ENCODE assay signal across 1 cellular context in the genomic region with DNA sequence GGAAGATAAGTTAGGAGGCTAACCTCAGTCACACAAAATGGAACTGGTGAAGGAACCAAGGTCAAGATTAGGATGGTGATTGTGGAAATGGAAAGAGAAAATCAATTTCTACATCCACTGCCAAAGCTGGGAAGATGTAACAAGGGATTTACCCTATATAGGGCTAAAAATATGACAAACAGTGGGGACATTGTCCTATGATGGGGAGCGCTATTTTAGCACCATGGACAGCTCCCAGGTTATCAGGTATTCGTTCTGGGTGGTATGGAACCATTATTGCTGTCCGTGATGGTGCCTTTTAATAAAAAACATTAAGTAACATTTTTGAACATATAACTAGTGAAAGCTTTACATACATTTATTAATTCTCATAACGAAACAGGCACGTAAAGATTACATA.
TF ChIP-seq lines count a peak whose summit lies in the region.

No MANE protein-coding gene starts in this region.

TF ChIP-seq in HepG2, 621 proteins besides CTCF, POLR2A, EP300 and RAD21 (continued from another document and continues in another):
- TF ChIP-seq, protein P1, sequence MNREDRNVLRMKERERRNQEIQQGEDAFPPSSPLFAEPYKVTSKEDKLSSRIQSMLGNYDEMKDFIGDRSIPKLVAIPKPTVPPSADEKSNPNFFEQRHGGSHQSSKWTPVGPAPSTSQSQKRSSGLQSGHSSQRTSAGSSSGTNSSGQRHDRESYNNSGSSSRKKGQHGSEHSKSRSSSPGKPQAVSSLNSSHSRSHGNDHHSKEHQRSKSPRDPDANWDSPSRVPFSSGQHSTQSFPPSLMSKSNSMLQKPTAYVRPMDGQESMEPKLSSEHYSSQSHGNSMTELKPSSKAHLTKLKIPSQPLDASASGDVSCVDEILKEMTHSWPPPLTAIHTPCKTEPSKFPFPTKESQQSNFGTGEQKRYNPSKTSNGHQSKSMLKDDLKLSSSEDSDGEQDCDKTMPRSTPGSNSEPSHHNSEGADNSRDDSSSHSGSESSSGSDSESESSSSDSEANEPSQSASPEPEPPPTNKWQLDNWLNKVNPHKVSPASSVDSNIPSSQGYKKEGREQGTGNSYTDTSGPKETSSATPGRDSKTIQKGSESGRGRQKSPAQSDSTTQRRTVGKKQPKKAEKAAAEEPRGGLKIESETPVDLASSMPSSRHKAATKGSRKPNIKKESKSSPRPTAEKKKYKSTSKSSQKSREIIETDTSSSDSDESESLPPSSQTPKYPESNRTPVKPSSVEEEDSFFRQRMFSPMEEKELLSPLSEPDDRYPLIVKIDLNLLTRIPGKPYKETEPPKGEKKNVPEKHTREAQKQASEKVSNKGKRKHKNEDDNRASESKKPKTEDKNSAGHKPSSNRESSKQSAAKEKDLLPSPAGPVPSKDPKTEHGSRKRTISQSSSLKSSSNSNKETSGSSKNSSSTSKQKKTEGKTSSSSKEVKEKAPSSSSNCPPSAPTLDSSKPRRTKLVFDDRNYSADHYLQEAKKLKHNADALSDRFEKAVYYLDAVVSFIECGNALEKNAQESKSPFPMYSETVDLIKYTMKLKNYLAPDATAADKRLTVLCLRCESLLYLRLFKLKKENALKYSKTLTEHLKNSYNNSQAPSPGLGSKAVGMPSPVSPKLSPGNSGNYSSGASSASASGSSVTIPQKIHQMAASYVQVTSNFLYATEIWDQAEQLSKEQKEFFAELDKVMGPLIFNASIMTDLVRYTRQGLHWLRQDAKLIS (CRISPR knock-in tag; IDR thresholded peaks at IDR 0.05): no peak
- TF ChIP-seq HOXA7 (CRISPR knock-in tag; IDR thresholded peaks at IDR 0.05) (no peak), ZNF766 (CRISPR knock-in tag; IDR thresholded peaks at IDR 0.05; ENCODE audit: borderline replicate concordance) (0 out of 2 replicates have a peak, but pooled peaks have one; percentile 47), HNRNPH1 (optimal IDR thresholded peaks at IDR 0.05; ENCODE audit: low read depth, low read length) (no peak), TCF12 (IDR thresholded peaks at IDR 0.05) (no peak), TCF12 (CRISPR knock-in tag; IDR thresholded peaks at IDR 0.05) (no peak), ZNF598 (CRISPR knock-in tag; IDR thresholded peaks at IDR 0.05; ENCODE audit: borderline replicate concordance) (no peak), ISL2 (CRISPR knock-in tag; IDR thresholded peaks at IDR 0.05) (no peak), ZNF703 (CRISPR knock-in tag; IDR thresholded peaks at IDR 0.05; ENCODE audit: borderline replicate concordance) (no peak), NCOA2 (CRISPR knock-in tag; IDR thresholded peaks at IDR 0.05) (no peak), ZNF776 (CRISPR knock-in tag; IDR thresholded peaks at IDR 0.05) (no peak), KMT2B (CRISPR knock-in tag; IDR thresholded peaks at IDR 0.05) (0 out of 2 replicates have a peak, but pooled peaks have one; percentile 21), ZNF382 (CRISPR knock-in tag; IDR thresholded peaks at IDR 0.05; ENCODE audit: borderline replicate concordance) (no peak), JUND (CRISPR knock-in tag; IDR thresholded peaks at IDR 0.05) (no peak), WIZ (CRISPR knock-in tag; IDR thresholded peaks at IDR 0.05) (no peak), AGO2 (optimal IDR thresholded peaks at IDR 0.05; ENCODE audit: low read depth, low read length) (no peak), ZBTB3 (CRISPR knock-in tag; IDR thresholded peaks at IDR 0.05; ENCODE audit: borderline replicate concordance, low read depth) (no peak), ZNF326 (CRISPR knock-in tag; IDR thresholded peaks at IDR 0.05; ENCODE audit: borderline replicate concordance) (no peak), ZNF496 (CRISPR knock-in tag; IDR thresholded peaks at IDR 0.05; ENCODE audit: insufficient replicate concordance) (no peak), YEATS2 (CRISPR knock-in tag; IDR thresholded peaks at IDR 0.05; ENCODE audit: borderline replicate concordance) (no peak)
- TF ChIP-seq, protein P2, sequence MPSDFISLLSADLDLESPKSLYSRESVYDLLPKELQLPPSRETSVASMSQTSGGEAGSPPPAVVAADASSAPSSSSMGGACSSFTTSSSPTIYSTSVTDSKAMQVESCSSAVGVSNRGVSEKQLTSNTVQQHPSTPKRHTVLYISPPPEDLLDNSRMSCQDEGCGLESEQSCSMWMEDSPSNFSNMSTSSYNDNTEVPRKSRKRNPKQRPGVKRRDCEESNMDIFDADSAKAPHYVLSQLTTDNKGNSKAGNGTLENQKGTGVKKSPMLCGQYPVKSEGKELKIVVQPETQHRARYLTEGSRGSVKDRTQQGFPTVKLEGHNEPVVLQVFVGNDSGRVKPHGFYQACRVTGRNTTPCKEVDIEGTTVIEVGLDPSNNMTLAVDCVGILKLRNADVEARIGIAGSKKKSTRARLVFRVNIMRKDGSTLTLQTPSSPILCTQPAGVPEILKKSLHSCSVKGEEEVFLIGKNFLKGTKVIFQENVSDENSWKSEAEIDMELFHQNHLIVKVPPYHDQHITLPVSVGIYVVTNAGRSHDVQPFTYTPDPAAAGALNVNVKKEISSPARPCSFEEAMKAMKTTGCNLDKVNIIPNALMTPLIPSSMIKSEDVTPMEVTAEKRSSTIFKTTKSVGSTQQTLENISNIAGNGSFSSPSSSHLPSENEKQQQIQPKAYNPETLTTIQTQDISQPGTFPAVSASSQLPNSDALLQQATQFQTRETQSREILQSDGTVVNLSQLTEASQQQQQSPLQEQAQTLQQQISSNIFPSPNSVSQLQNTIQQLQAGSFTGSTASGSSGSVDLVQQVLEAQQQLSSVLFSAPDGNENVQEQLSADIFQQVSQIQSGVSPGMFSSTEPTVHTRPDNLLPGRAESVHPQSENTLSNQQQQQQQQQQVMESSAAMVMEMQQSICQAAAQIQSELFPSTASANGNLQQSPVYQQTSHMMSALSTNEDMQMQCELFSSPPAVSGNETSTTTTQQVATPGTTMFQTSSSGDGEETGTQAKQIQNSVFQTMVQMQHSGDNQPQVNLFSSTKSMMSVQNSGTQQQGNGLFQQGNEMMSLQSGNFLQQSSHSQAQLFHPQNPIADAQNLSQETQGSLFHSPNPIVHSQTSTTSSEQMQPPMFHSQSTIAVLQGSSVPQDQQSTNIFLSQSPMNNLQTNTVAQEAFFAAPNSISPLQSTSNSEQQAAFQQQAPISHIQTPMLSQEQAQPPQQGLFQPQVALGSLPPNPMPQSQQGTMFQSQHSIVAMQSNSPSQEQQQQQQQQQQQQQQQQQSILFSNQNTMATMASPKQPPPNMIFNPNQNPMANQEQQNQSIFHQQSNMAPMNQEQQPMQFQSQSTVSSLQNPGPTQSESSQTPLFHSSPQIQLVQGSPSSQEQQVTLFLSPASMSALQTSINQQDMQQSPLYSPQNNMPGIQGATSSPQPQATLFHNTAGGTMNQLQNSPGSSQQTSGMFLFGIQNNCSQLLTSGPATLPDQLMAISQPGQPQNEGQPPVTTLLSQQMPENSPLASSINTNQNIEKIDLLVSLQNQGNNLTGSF (CRISPR knock-in tag; IDR thresholded peaks at IDR 0.05): no peak
- TF ChIP-seq, protein P3, sequence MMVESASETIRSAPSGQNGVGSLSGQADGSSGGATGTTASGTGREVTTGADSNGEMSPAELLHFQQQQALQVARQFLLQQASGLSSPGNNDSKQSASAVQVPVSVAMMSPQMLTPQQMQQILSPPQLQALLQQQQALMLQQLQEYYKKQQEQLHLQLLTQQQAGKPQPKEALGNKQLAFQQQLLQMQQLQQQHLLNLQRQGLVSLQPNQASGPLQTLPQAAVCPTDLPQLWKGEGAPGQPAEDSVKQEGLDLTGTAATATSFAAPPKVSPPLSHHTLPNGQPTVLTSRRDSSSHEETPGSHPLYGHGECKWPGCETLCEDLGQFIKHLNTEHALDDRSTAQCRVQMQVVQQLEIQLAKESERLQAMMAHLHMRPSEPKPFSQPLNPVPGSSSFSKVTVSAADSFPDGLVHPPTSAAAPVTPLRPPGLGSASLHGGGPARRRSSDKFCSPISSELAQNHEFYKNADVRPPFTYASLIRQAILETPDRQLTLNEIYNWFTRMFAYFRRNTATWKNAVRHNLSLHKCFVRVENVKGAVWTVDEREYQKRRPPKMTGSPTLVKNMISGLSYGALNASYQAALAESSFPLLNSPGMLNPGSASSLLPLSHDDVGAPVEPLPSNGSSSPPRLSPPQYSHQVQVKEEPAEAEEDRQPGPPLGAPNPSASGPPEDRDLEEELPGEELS (CRISPR knock-in tag; IDR thresholded peaks at IDR 0.05): no peak
- TF ChIP-seq, protein P4, sequence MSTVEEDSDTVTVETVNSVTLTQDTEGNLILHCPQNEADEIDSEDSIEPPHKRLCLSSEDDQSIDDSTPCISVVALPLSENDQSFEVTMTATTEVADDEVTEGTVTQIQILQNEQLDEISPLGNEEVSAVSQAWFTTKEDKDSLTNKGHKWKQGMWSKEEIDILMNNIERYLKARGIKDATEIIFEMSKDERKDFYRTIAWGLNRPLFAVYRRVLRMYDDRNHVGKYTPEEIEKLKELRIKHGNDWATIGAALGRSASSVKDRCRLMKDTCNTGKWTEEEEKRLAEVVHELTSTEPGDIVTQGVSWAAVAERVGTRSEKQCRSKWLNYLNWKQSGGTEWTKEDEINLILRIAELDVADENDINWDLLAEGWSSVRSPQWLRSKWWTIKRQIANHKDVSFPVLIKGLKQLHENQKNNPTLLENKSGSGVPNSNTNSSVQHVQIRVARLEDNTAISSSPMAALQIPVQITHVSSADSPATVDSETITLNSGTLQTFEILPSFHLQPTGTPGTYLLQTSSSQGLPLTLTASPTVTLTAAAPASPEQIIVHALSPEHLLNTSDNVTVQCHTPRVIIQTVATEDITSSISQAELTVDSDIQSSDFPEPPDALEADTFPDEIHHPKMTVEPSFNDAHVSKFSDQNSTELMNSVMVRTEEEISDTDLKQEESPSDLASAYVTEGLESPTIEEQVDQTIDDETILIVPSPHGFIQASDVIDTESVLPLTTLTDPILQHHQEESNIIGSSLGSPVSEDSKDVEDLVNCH (CRISPR knock-in tag; IDR thresholded peaks at IDR 0.05): no peak
- TF ChIP-seq, protein P5, sequence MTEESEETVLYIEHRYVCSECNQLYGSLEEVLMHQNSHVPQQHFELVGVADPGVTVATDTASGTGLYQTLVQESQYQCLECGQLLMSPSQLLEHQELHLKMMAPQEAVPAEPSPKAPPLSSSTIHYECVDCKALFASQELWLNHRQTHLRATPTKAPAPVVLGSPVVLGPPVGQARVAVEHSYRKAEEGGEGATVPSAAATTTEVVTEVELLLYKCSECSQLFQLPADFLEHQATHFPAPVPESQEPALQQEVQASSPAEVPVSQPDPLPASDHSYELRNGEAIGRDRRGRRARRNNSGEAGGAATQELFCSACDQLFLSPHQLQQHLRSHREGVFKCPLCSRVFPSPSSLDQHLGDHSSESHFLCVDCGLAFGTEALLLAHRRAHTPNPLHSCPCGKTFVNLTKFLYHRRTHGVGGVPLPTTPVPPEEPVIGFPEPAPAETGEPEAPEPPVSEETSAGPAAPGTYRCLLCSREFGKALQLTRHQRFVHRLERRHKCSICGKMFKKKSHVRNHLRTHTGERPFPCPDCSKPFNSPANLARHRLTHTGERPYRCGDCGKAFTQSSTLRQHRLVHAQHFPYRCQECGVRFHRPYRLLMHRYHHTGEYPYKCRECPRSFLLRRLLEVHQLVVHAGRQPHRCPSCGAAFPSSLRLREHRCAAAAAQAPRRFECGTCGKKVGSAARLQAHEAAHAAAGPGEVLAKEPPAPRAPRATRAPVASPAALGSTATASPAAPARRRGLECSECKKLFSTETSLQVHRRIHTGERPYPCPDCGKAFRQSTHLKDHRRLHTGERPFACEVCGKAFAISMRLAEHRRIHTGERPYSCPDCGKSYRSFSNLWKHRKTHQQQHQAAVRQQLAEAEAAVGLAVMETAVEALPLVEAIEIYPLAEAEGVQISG (CRISPR knock-in tag; IDR thresholded peaks at IDR 0.05): no peak
- TF ChIP-seq, protein P6, sequence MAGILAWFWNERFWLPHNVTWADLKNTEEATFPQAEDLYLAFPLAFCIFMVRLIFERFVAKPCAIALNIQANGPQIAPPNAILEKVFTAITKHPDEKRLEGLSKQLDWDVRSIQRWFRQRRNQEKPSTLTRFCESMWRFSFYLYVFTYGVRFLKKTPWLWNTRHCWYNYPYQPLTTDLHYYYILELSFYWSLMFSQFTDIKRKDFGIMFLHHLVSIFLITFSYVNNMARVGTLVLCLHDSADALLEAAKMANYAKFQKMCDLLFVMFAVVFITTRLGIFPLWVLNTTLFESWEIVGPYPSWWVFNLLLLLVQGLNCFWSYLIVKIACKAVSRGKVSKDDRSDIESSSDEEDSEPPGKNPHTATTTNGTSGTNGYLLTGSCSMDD (CRISPR knock-in tag; IDR thresholded peaks at IDR 0.05): no peak
- TF ChIP-seq, protein P7, sequence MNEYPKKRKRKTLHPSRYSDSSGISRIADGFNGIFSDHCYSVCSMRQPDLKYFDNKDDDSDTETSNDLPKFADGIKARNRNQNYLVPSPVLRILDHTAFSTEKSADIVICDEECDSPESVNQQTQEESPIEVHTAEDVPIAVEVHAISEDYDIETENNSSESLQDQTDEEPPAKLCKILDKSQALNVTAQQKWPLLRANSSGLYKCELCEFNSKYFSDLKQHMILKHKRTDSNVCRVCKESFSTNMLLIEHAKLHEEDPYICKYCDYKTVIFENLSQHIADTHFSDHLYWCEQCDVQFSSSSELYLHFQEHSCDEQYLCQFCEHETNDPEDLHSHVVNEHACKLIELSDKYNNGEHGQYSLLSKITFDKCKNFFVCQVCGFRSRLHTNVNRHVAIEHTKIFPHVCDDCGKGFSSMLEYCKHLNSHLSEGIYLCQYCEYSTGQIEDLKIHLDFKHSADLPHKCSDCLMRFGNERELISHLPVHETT (CRISPR knock-in tag; conservative IDR thresholded peaks at IDR 0.05): no peak
- TF ChIP-seq, protein P8, sequence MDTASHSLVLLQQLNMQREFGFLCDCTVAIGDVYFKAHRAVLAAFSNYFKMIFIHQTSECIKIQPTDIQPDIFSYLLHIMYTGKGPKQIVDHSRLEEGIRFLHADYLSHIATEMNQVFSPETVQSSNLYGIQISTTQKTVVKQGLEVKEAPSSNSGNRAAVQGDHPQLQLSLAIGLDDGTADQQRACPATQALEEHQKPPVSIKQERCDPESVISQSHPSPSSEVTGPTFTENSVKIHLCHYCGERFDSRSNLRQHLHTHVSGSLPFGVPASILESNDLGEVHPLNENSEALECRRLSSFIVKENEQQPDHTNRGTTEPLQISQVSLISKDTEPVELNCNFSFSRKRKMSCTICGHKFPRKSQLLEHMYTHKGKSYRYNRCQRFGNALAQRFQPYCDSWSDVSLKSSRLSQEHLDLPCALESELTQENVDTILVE (CRISPR knock-in tag; IDR thresholded peaks at IDR 0.05): 0 out of 2 replicates have a peak, but pooled peaks have one; percentile 50
- TF ChIP-seq, protein P9, sequence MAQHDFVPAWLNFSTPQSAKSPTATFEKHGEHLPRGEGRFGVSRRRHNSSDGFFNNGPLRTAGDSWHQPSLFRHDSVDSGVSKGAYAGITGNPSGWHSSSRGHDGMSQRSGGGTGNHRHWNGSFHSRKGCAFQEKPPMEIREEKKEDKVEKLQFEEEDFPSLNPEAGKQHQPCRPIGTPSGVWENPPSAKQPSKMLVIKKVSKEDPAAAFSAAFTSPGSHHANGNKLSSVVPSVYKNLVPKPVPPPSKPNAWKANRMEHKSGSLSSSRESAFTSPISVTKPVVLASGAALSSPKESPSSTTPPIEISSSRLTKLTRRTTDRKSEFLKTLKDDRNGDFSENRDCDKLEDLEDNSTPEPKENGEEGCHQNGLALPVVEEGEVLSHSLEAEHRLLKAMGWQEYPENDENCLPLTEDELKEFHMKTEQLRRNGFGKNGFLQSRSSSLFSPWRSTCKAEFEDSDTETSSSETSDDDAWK (CRISPR knock-in tag; IDR thresholded peaks at IDR 0.05): no peak
